15 cellular contexts compared by ENCODE assay signal in genomic region chr11:724733-725386, GRCh38. TPM values are rescaled to one million over a fixed set of nuclear protein-coding genes. Genes with fewer than 3 reads are reported as not detected.
DNase-seq lines count a peak whose midpoint lies in the region; ATAC-seq and TF ChIP-seq lines count a peak whose summit lies in the region.
"Had no signal": no experiment of that assay in that cellular context is flagged by ENCODE, and none has a peak within 500 bp of the region (broad histone marks: within the 10 kb centered on the region; RNA-seq: fewer than 3 reads in every experiment).

No MANE protein-coding gene starts in this region.

- no peak for TF ChIP-seq POLR2A in spleen (IDR thresholded peaks at IDR 0.05)

- ATAC-seq in naive B cell (ENCODE audit: low read depth in 2 of 2), result no peak
- ATAC-seq: esophagus mucosa, heart right ventricle had no signal

- POLR2A ChIA-PET in CD4-positive, alpha-beta memory T cell (lab: Charles Lee; ENCODE audit: partially characterized antibody), result interaction anchor here (1.3 to 7.7 kb wide), 10 partner anchors 21 to 170 kb away, joined by 3 to 109 read pairs (median 18); partner anchors contain the start of genes DEAF1, PHRF1, SLC25A22 and TALDO1

- no peak for TF ChIP-seq CTCF in GM10266 (IDR thresholded peaks at IDR 0.05; ENCODE audit: control insufficient read depth, insufficient read depth, low read depth, missing control alignments)
- TF ChIP-seq CTCF in spleen (IDR thresholded peaks at IDR 0.05 in 8 of 11, conservative IDR thresholded peaks at IDR 0.05 in 3 of 11), result no peak

- H3K4me1 ChIP-seq in CD4-positive, alpha-beta memory T cell (ENCODE audit: insufficient read depth, low read length), result peaks cover 43% of the 10 kb centered on the region
- peaks cover 38 to 88% (median 63%) of the 10 kb centered on the region in 6 donors for H3K4me1 ChIP-seq in spleen

- peaks cover 10% of the 10 kb centered on the region for H3K27me3 ChIP-seq in CD4-positive, alpha-beta memory T cell (ENCODE audit: insufficient read depth, low read length)
- peaks cover 0 to 87% (median 37%) of the 10 kb centered on the region in 7 donors for H3K27me3 ChIP-seq in spleen (replicated peaks in 1 of 7)

- CTCF ChIA-PET in CD4-positive, alpha-beta memory T cell (lab: Charles Lee; ENCODE audit: partially characterized antibody), result interaction anchor here (1.4 to 6.1 kb wide), 8 partner anchors 14 to 169 kb away, joined by 3 to 50 read pairs (median 20); partner anchors contain the start of genes DEAF1 and TMEM80

- H3K4me3 ChIP-seq in CD4-positive, alpha-beta memory T cell (ENCODE audit: low read length in 2 of 2), result no peak overlapping the region
- H3K4me3 ChIP-seq in spleen, result peak overlapping the region in 1 of 8 donors; percentile 69
- H3K4me3 ChIP-seq: HAP-1 had no signal

- peaks cover 2 to 3% of the 10 kb centered on the region in 2 donors for H3K27me3 Mint-ChIP-seq in CD4-positive, alpha-beta memory T cell
- peaks cover 14% of the 10 kb centered on the region for H3K27me3 Mint-ChIP-seq in activated T-helper 1 cell treated with anti-CD3 and anti-CD28 coated beads, Interleukin-12 subunit alpha, Interleukin-12 subunit beta, Interleukin-2, Interleukin-4 antibody, amounts not matched to agents 30 ng/mL and 10 ng/mL and 1 ng/mL, durations not matched to agents 14 hours and 24 hours and 36 hours (ENCODE audit: insufficient read depth)
- H3K27me3 Mint-ChIP-seq in naive B cell, result peaks cover 0 to 34% (median 0%) of the 10 kb centered on the region in 3 donors

- 74 to 92% (median 83%) methylated on average over 13 to 19 of the region's 19 CpGs for WGBS in spleen, 5 donors

- intact Hi-C loops in CD4-positive, alpha-beta memory T cell (cut with micrococcal nuclease), result loop anchor here (10.0 kb wide), 1 partner anchor 270 kb away; the partner anchor contains the start of gene PTDSS2
- intact Hi-C loops in activated T-helper 1 cell treated with anti-CD3 and anti-CD28 coated beads, Interleukin-12 subunit alpha, Interleukin-12 subunit beta, Interleukin-2, Interleukin-4 antibody, amounts not matched to agents 30 ng/mL and 10 ng/mL and 1 ng/mL, durations not matched to agents 14 hours and 24 hours and 36 hours (cut with micrococcal nuclease), result loop anchor here (5.0 to 10.0 kb wide), 2 partner anchors 188 to 280 kb away; partner anchors contain the start of genes ANO9, HRAS and LRRC56
- intact Hi-C loops in spleen (cut with DNase I; ENCODE audit: low total_unique reads), result loop anchor here (5.0 to 10.0 kb wide), 2 partner anchors 63 to 170 kb away; no protein-coding TSS in a partner anchor

- no peak for DNase-seq in CD4-positive, alpha-beta memory T cell
- peak; percentile 23 for DNase-seq in GM10266 (ENCODE audit: extremely low spot score)
- DNase-seq in activated T-helper 1 cell treated with anti-CD3 and anti-CD28 coated beads, Interleukin-12 subunit alpha, Interleukin-12 subunit beta, Interleukin-2, Interleukin-4 antibody, amounts not matched to agents 30 ng/mL and 10 ng/mL and 1 ng/mL, durations not matched to agents 14 hours and 24 hours and 36 hours (ENCODE audit: low spot score), result no peak
- no peak for DNase-seq in naive B cell
- no peak for DNase-seq in spleen
- DNase-seq in NCI-H1694 (lab: John Stamatoyannopoulos, UW), result no peak
- DNase-seq in HUDEP-2 (lab: John Stamatoyannopoulos, UW; ENCODE audit: unreplicated experiment in 76 of 76), result no peak
- DNase-seq: GF-D8; heart right ventricle; left ventricle myocardium inferior; NCI-H2107; NK-92 treated with Interleukin-12 subunit alpha and Interleukin-12 subunit beta, amount 100 ng/mL, for 24 hours had no signal

- no peaks in the 10 kb centered on the region for H3K9me3 ChIP-seq in CD4-positive, alpha-beta memory T cell (ENCODE audit: control insufficient read depth in 1 of 2, low read length in 2 of 2)
- H3K9me3 ChIP-seq in spleen, result no peaks in the 10 kb centered on the region
- H3K9me3 ChIP-seq: HAP-1, heart right ventricle, left ventricle myocardium inferior, neutrophil had no signal

- H3K27ac ChIP-seq in CD4-positive, alpha-beta memory T cell (ENCODE audit: low read depth, low read length), result no peak overlapping the region
- no peak overlapping the region for H3K27ac ChIP-seq in spleen
- H3K27ac ChIP-seq: left ventricle myocardium inferior, neutrophil had no signal

- no peaks in the 10 kb centered on the region for H3K36me3 ChIP-seq in CD4-positive, alpha-beta memory T cell (ENCODE audit: insufficient read depth, low read length)
- H3K36me3 ChIP-seq in spleen, result no peaks in the 10 kb centered on the region
- H3K36me3 ChIP-seq: HAP-1, heart right ventricle, left ventricle myocardium inferior, neutrophil had no signal

- peaks cover 6 to 24% (median 15%) of the 10 kb centered on the region in 4 donors for H3K4me1 Mint-ChIP-seq in CD4-positive, alpha-beta memory T cell
- H3K4me1 Mint-ChIP-seq in activated T-helper 1 cell treated with anti-CD3 and anti-CD28 coated beads, Interleukin-12 subunit alpha, Interleukin-12 subunit beta, Interleukin-2, Interleukin-4 antibody, amounts not matched to agents 30 ng/mL and 10 ng/mL and 1 ng/mL, durations not matched to agents 14 hours and 24 hours and 36 hours (ENCODE audit: low read depth), result peaks cover 8% of the 10 kb centered on the region
- peaks cover 12 to 21% (median 13%) of the 10 kb centered on the region in 3 donors for H3K4me1 Mint-ChIP-seq in naive B cell

- H3K27ac Mint-ChIP-seq in CD4-positive, alpha-beta memory T cell, result no peak overlapping the region
- H3K27ac Mint-ChIP-seq in activated T-helper 1 cell treated with anti-CD3 and anti-CD28 coated beads, Interleukin-12 subunit alpha, Interleukin-12 subunit beta, Interleukin-2, Interleukin-4 antibody, amounts not matched to agents 30 ng/mL and 10 ng/mL and 1 ng/mL, durations not matched to agents 14 hours and 24 hours and 36 hours, result peak overlapping the region; percentile 48
- no peak overlapping the region for H3K27ac Mint-ChIP-seq in naive B cell

- no peaks in the 10 kb centered on the region for H3K36me3 Mint-ChIP-seq in CD4-positive, alpha-beta memory T cell
- H3K36me3 Mint-ChIP-seq in activated T-helper 1 cell treated with anti-CD3 and anti-CD28 coated beads, Interleukin-12 subunit alpha, Interleukin-12 subunit beta, Interleukin-2, Interleukin-4 antibody, amounts not matched to agents 30 ng/mL and 10 ng/mL and 1 ng/mL, durations not matched to agents 14 hours and 24 hours and 36 hours (ENCODE audit: low read depth), result peaks cover 2% of the 10 kb centered on the region
- no peaks in the 10 kb centered on the region for H3K36me3 Mint-ChIP-seq in naive B cell

- peak overlapping the region; percentile 39 to 84 (median 62) for H3K4me3 Mint-ChIP-seq in CD4-positive, alpha-beta memory T cell
- H3K4me3 Mint-ChIP-seq in activated T-helper 1 cell treated with anti-CD3 and anti-CD28 coated beads, Interleukin-12 subunit alpha, Interleukin-12 subunit beta, Interleukin-2, Interleukin-4 antibody, amounts not matched to agents 30 ng/mL and 10 ng/mL and 1 ng/mL, durations not matched to agents 14 hours and 24 hours and 36 hours, result peak overlapping the region; percentile 76
- peak overlapping the region in 7 of 8 donors; percentile 12 to 80 (median 60) for H3K4me3 Mint-ChIP-seq in naive B cell

- peaks cover 0 to 2% (median 0%) of the 10 kb centered on the region in 8 donors for H3K9me3 Mint-ChIP-seq in CD4-positive, alpha-beta memory T cell
- H3K9me3 Mint-ChIP-seq in activated T-helper 1 cell treated with anti-CD3 and anti-CD28 coated beads, Interleukin-12 subunit alpha, Interleukin-12 subunit beta, Interleukin-2, Interleukin-4 antibody, amounts not matched to agents 30 ng/mL and 10 ng/mL and 1 ng/mL, durations not matched to agents 14 hours and 24 hours and 36 hours, result no peaks in the 10 kb centered on the region
- no peaks in the 10 kb centered on the region for H3K9me3 Mint-ChIP-seq in naive B cell

RNA-seq across cellular contexts. Expression of gene EPS8L2, which starts 18.8 kb away (rescaled TPM):
- 10 to 100 TPM; 17.4 to 17.8 TPM for total RNA-seq in CD4-positive, alpha-beta memory T cell
- polyA plus RNA-seq in CD4-positive, alpha-beta memory T cell, result 10 to 100 TPM; 15.4 to 19.5 TPM
- total RNA-seq in activated T-helper 1 cell treated with anti-CD3 and anti-CD28 coated beads, Interleukin-12 subunit alpha, Interleukin-12 subunit beta, Interleukin-2, Interleukin-4 antibody, amounts not matched to agents 30 ng/mL and 10 ng/mL and 1 ng/mL, durations not matched to agents 14 hours and 24 hours and 36 hours, result 16.8 and 20.2 TPM in 2 replicates
- polyA plus RNA-seq in naive B cell (ENCODE audit: low read depth in 6 of 6) (1 to 10 TPM; 1.3 to 7.6 (median 3.3) TPM), spleen (10 to 100 TPM in 1 of 3 donors, 1 to 10 TPM in 2; 7.3 to 11.6 (median 8.5) TPM)
- total RNA-seq in spleen, result 10 to 100 TPM in 1 of 7 donors, 1 to 10 TPM in 6; 4.2 to 14.7 (median 7.0) TPM

RNA-seq across cellular contexts. Expression of gene TALDO1, which starts 22.4 kb away (rescaled TPM):
- 10 to 100 TPM; 80.4 to 90.5 TPM for total RNA-seq in CD4-positive, alpha-beta memory T cell
- 100 to 1,000 TPM; 174 to 244 TPM for polyA plus RNA-seq in CD4-positive, alpha-beta memory T cell
- total RNA-seq in activated T-helper 1 cell treated with anti-CD3 and anti-CD28 coated beads, Interleukin-12 subunit alpha, Interleukin-12 subunit beta, Interleukin-2, Interleukin-4 antibody, amounts not matched to agents 30 ng/mL and 10 ng/mL and 1 ng/mL, durations not matched to agents 14 hours and 24 hours and 36 hours, result 269 and 283 TPM in 2 replicates
- polyA plus RNA-seq in naive B cell (ENCODE audit: low read depth in 6 of 6), result 100 to 1,000 TPM; 156 to 201 (median 164) TPM
- total RNA-seq in spleen, result 100 to 1,000 TPM; 160 to 292 (median 229) TPM
- 100 to 1,000 TPM; 108 to 177 (median 125) TPM for polyA plus RNA-seq in spleen

RNA-seq across cellular contexts. Expression of gene TMEM80, which starts 29.2 kb away (rescaled TPM):
- 10 to 100 TPM; 44.7 to 47.3 TPM for total RNA-seq in CD4-positive, alpha-beta memory T cell
- polyA plus RNA-seq in CD4-positive, alpha-beta memory T cell, result 10 to 100 TPM; 27.0 to 32.6 TPM
- 14.2 and 14.7 TPM in 2 replicates for total RNA-seq in activated T-helper 1 cell treated with anti-CD3 and anti-CD28 coated beads, Interleukin-12 subunit alpha, Interleukin-12 subunit beta, Interleukin-2, Interleukin-4 antibody, amounts not matched to agents 30 ng/mL and 10 ng/mL and 1 ng/mL, durations not matched to agents 14 hours and 24 hours and 36 hours
- polyA plus RNA-seq in naive B cell (ENCODE audit: low read depth in 6 of 6) (10 to 100 TPM; 31.5 to 41.0 (median 36.6) TPM), spleen (10 to 100 TPM; 18.7 to 30.8 (median 24.7) TPM)
- 10 to 100 TPM; 20.1 to 37.6 (median 32.4) TPM for total RNA-seq in spleen

RNA-seq across cellular contexts. Expression of gene DEAF1, which starts 29.8 kb away (rescaled TPM):
- total RNA-seq in CD4-positive, alpha-beta memory T cell, result 10 to 100 TPM; 41.3 to 44.3 TPM
- polyA plus RNA-seq in CD4-positive, alpha-beta memory T cell, result 10 to 100 TPM; 34.5 to 50.8 TPM
- total RNA-seq in activated T-helper 1 cell treated with anti-CD3 and anti-CD28 coated beads, Interleukin-12 subunit alpha, Interleukin-12 subunit beta, Interleukin-2, Interleukin-4 antibody, amounts not matched to agents 30 ng/mL and 10 ng/mL and 1 ng/mL, durations not matched to agents 14 hours and 24 hours and 36 hours, result 72.2 and 72.7 TPM in 2 replicates
- polyA plus RNA-seq in naive B cell (ENCODE audit: low read depth in 6 of 6), result 10 to 100 TPM; 16.7 to 39.8 (median 24.7) TPM
- total RNA-seq in spleen, result 10 to 100 TPM; 28.3 to 44.9 (median 31.7) TPM
- polyA plus RNA-seq in spleen, result 10 to 100 TPM; 21.8 to 31.4 (median 25.1) TPM

RNA-seq across cellular contexts. Expression of gene GATD1, which starts 52.4 kb away (rescaled TPM):
- 10 to 100 TPM; 51.5 to 64.9 TPM for total RNA-seq in CD4-positive, alpha-beta memory T cell
- polyA plus RNA-seq in CD4-positive, alpha-beta memory T cell, result 10 to 100 TPM in 1 of 2 donors, 1 to 10 TPM in 1; 4.3 to 15.0 TPM
- 70.4 and 81.7 TPM in 2 replicates for total RNA-seq in activated T-helper 1 cell treated with anti-CD3 and anti-CD28 coated beads, Interleukin-12 subunit alpha, Interleukin-12 subunit beta, Interleukin-2, Interleukin-4 antibody, amounts not matched to agents 30 ng/mL and 10 ng/mL and 1 ng/mL, durations not matched to agents 14 hours and 24 hours and 36 hours
- polyA plus RNA-seq in naive B cell (ENCODE audit: low read depth in 6 of 6) (10 to 100 TPM in 1 of 6 donors, 1 to 10 TPM in 4, not detected in 1; 4.5 to 14.1 (median 7.0) TPM), spleen (10 to 100 TPM; 13.9 to 44.5 (median 17.4) TPM)
- 10 to 100 TPM; 26.0 to 56.4 (median 50.9) TPM for total RNA-seq in spleen
